In the genomic region with DNA sequence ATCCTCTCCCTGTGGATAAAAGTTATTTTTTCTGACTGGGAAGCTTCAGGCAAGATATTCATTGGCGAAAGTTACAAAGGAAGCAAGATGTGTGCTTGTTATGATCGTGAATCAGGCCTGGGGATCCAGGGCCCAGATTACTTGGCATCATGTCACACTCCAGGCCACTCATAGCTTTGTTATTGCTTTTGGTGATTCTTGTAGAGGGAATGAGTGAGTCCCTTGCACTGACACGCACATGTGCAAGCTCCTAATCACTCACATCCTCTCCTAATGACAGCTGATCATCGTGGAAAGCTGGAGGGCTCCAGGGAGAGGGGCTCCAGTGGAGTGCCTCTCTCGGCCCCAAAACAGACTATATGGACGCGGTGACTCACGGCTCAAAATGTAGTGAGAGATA, we compare ENCODE assay signal across 11 cellular contexts.
DNase-seq lines count a peak whose midpoint lies in the region; ATAC-seq and TF ChIP-seq lines count a peak whose summit lies in the region.
"Had no signal": no experiment of that assay in that cellular context is flagged by ENCODE, and none has a peak within 500 bp of the region (broad histone marks: within the 10 kb centered on the region; RNA-seq: fewer than 3 reads in every experiment).

No MANE protein-coding gene starts in this region.

- DNase-seq in Daoy (ENCODE audit: low read depth): peak; percentile 67
- DNase-seq in fibroblast of the conjunctiva (ENCODE audit: low read depth): peak; percentile 63
- peak; percentile 32 for DNase-seq in renal cortical epithelial cell (ENCODE audit: low read depth)
- no peak for DNase-seq in DMS153 treated with DMSO at 0.1 percent for 48 hours (lab: John Stamatoyannopoulos, UW; ENCODE audit: unreplicated experiment)
- DNase-seq in RPMI8226: no peak
- DNase-seq in substantia nigra (lab: John Stamatoyannopoulos, UW): no peak
- DNase-seq: CD8-positive, alpha-beta memory T cell; occipital lobe had no signal

- ATAC-seq in SK-N-SH treated with all-trans-retinoic acid at 6 μM for 48 hours (peak; percentile 53), HG03354 (IDR thresholded peaks at IDR 0.05; ENCODE audit: poor library complexity, severe bottlenecking, unreplicated experiment) (no peak)

- H3K27ac ChIP-seq in substantia nigra (ENCODE audit: low read depth, low read length, poor library complexity, severe bottlenecking): no peak overlapping the region
- H3K27ac ChIP-seq: KMS-11 had no signal

TF ChIP-seq in SK-N-SH treated with all-trans-retinoic acid at 6 μM for 48 hours, 23 proteins besides CTCF, POLR2A, EP300 and RAD21:
- TF ChIP-seq, protein P1, sequence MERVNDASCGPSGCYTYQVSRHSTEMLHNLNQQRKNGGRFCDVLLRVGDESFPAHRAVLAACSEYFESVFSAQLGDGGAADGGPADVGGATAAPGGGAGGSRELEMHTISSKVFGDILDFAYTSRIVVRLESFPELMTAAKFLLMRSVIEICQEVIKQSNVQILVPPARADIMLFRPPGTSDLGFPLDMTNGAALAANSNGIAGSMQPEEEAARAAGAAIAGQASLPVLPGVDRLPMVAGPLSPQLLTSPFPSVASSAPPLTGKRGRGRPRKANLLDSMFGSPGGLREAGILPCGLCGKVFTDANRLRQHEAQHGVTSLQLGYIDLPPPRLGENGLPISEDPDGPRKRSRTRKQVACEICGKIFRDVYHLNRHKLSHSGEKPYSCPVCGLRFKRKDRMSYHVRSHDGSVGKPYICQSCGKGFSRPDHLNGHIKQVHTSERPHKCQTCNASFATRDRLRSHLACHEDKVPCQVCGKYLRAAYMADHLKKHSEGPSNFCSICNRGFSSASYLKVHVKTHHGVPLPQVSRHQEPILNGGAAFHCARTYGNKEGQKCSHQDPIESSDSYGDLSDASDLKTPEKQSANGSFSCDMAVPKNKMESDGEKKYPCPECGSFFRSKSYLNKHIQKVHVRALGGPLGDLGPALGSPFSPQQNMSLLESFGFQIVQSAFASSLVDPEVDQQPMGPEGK (CRISPR knock-in tag; IDR thresholded peaks at IDR 0.05; ENCODE audit: borderline replicate concordance): no peak
- TF ChIP-seq TCF4 (CRISPR knock-in tag; IDR thresholded peaks at IDR 0.05; ENCODE audit: borderline replicate concordance) (no peak), RARB (CRISPR knock-in tag; IDR thresholded peaks at IDR 0.05) (no peak), ZFP30 (CRISPR knock-in tag; IDR thresholded peaks at IDR 0.05) (no peak), TOX (CRISPR knock-in tag; IDR thresholded peaks at IDR 0.05; ENCODE audit: borderline replicate concordance) (no peak), BACH2 (CRISPR knock-in tag; IDR thresholded peaks at IDR 0.05; ENCODE audit: borderline replicate concordance) (no peak), SNAI2 (CRISPR knock-in tag; IDR thresholded peaks at IDR 0.05) (no peak), ZFP3 (CRISPR knock-in tag; IDR thresholded peaks at IDR 0.05) (no peak), PPARA (CRISPR knock-in tag; IDR thresholded peaks at IDR 0.05; ENCODE audit: borderline replicate concordance) (no peak)

Comparison
In these comparisons a context has a peak if more than half of its experiments do, and no peak if none do; other contexts are left out.
1. DNase-seq: peak in Daoy (single experiment), fibroblast of the conjunctiva (single experiment) and renal cortical epithelial cell (single experiment); none in DMS153 treated with DMSO at 0.1 percent for 48 hours (single experiment), RPMI8226 (single experiment) and substantia nigra (0 of 49).